ENCODE assay signal across 8 cellular contexts in the genomic region with DNA sequence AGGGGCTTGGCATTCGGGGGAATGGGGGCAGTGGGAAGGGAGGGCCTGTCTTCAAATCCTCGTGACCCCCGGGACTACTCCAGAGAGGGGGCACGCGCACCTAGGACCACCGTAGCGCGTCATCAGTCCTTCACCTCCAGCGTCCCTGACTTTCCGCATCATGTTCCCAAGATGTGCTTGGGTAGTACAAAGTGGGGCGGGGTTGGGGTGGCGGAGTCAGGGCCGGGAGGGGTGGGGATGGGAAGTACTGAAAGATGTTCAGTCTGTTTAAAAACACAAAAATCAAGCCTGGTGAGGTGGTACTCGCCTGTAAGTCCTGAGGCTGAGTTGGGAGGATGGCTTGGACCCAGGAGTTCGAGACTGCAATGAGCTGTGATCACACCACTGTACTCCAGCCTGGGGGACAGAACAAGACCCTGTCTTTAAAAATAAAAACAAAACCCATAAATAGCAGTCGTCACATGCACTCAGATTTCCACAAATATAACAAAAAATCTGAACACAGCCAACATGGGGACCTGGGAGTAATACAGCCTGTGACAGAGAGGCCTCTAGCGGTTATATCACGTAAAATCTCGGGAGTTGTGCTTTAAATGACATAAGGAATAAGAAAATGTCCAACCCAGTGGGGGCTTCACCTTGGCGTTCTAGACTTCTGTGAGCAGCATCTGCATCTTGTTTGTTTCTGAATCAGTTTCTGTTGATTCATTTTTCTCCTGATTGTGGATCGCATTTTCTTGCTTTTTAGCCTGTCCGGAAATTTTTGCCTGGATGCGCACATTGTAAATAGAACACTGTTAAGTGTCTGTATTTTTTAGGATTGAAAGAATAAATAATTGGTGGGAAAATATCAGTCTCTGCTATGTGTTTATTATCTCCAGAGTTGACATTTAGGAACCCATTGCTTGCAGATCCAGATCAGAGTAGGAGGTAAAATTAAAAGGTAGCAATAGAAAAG. TPM values are rescaled to one million over a fixed set of nuclear protein-coding genes. Genes with fewer than 3 reads are reported as not detected.
DNase-seq lines count a peak whose midpoint lies in the region; ATAC-seq, FAIRE-seq and TF ChIP-seq lines count a peak whose summit lies in the region.

No MANE protein-coding gene starts in this region.

- H3K4me1 ChIP-seq in smooth muscle cell (ENCODE audit: low read depth) = peaks cover 11% of the 10 kb centered on the region

- TF ChIP-seq CTCF in bronchial epithelial cell (IDR thresholded peaks at IDR 0.05; ENCODE audit: insufficient read depth, low read length, severe bottlenecking) (peak; percentile 65), smooth muscle cell (IDR thresholded peaks at IDR 0.05; ENCODE audit: borderline replicate concordance, insufficient read depth, poor library complexity, severe bottlenecking) (peak; percentile 54)

- H3K27me3 Mint-ChIP-seq in activated CD8-positive, alpha-beta memory T cell treated with anti-CD3 and anti-CD28 coated beads, Interleukin-2, amount 10 ng/mL, durations not matched to agents 7 days and 5 days = peaks cover 38% of the 10 kb centered on the region

- peaks cover 30% of the 10 kb centered on the region for H3K79me2 ChIP-seq in smooth muscle cell (ENCODE audit: low read depth)

- H2AFZ ChIP-seq in smooth muscle cell (ENCODE audit: low read depth) = peak overlapping the region; percentile 68

- peaks cover 11% of the 10 kb centered on the region for H4K20me1 ChIP-seq in smooth muscle cell (ENCODE audit: low read depth)

- H3K36me3 Mint-ChIP-seq in activated CD8-positive, alpha-beta memory T cell treated with anti-CD3 and anti-CD28 coated beads, Interleukin-2, amount 10 ng/mL, durations not matched to agents 7 days and 5 days = no peaks in the 10 kb centered on the region

- H3K4me1 Mint-ChIP-seq in activated CD8-positive, alpha-beta memory T cell treated with anti-CD3 and anti-CD28 coated beads, Interleukin-2, amount 10 ng/mL, durations not matched to agents 7 days and 5 days = peaks cover 20% of the 10 kb centered on the region

- H3K4me3 ChIP-seq in MG63 = peak overlapping the region; percentile 60
- peak overlapping the region; percentile 63 for H3K4me3 ChIP-seq in bronchial epithelial cell (ENCODE audit: low read depth, low read length)
- H3K4me3 ChIP-seq in smooth muscle cell = peak overlapping the region; percentile 82

- FAIRE-seq in bronchial epithelial cell (lab: Jason Lieb, UNC) = no peak

- peak; percentile 51 for DNase-seq in activated CD8-positive, alpha-beta memory T cell treated with anti-CD3 and anti-CD28 coated beads, Interleukin-2, amount 10 ng/mL, durations not matched to agents 7 days and 5 days
- no peak for DNase-seq in activated CD8-positive, alpha-beta memory T cell treated with anti-CD3 and anti-CD28 coated beads, Interleukin-2, amount 50 U/mL, for 4 hours
- DNase-seq in MG63 (peak; percentile 25), SK-MEL-5 (ENCODE audit: low read depth, low spot score) (peak; percentile 73), bronchial epithelial cell (ENCODE audit: low read depth) (peak; percentile 72), inferior parietal cortex (ENCODE audit: extremely low spot score) (peak; percentile 85), smooth muscle cell (lab: John Stamatoyannopoulos, UW; ENCODE audit: unreplicated experiment) (no peak), activated gamma-delta T cell (lab: John Stamatoyannopoulos, UW) (no peak)

- peak overlapping the region; percentile 45 for H3K4me3 Mint-ChIP-seq in activated CD8-positive, alpha-beta memory T cell treated with anti-CD3 and anti-CD28 coated beads, Interleukin-2, amount 10 ng/mL, durations not matched to agents 7 days and 5 days

- CTCF ChIA-PET in activated CD8-positive, alpha-beta memory T cell treated with anti-CD3 and anti-CD28 coated beads, Interleukin-2, amount 10 ng/mL, durations not matched to agents 7 days and 5 days (lab: Charles Lee) = interaction anchor here (1.0 to 2.4 kb wide), 10 partner anchors 8 to 30 kb away, joined by 3 to 13 read pairs (median 4); no protein-coding TSS in a partner anchor

- 21% methylated on average over 23 of the region's 23 CpGs for WGBS in smooth muscle cell (ENCODE audit: low lambda C conversion rate)

- peak overlapping the region; percentile 87 for H3K27ac ChIP-seq in smooth muscle cell (ENCODE audit: low read depth)

- ATAC-seq in activated CD8-positive, alpha-beta memory T cell treated with anti-CD3 and anti-CD28 coated beads, Interleukin-2, amount 10 ng/mL, durations not matched to agents 7 days and 5 days = no peak

- peaks cover 10% of the 10 kb centered on the region for H3K36me3 ChIP-seq in MG63
- no peaks in the 10 kb centered on the region for H3K36me3 ChIP-seq in bronchial epithelial cell (ENCODE audit: control insufficient read depth, insufficient read depth, low read length)
- no peaks in the 10 kb centered on the region for H3K36me3 ChIP-seq in smooth muscle cell (ENCODE audit: low read depth)

- no peaks in the 10 kb centered on the region for H3K9me3 Mint-ChIP-seq in activated CD8-positive, alpha-beta memory T cell treated with anti-CD3 and anti-CD28 coated beads, Interleukin-2, amount 10 ng/mL, durations not matched to agents 7 days and 5 days (ENCODE audit: low read depth)

- H3F3A ChIP-seq in smooth muscle cell (ENCODE audit: low read depth) = no peaks in the 10 kb centered on the region

- H3K9ac ChIP-seq in smooth muscle cell (ENCODE audit: low read depth) = no peak overlapping the region

- H3K9me3 ChIP-seq in MG63 (no peaks in the 10 kb centered on the region), smooth muscle cell (replicated peaks; ENCODE audit: low read depth) (no peaks in the 10 kb centered on the region)

- H3K27ac Mint-ChIP-seq in activated CD8-positive, alpha-beta memory T cell treated with anti-CD3 and anti-CD28 coated beads, Interleukin-2, amount 10 ng/mL, durations not matched to agents 7 days and 5 days = no peak overlapping the region

- H3K27me3 ChIP-seq in MG63 (no peaks in the 10 kb centered on the region), bronchial epithelial cell (ENCODE audit: control insufficient read depth, insufficient read depth, low read length) (no peaks in the 10 kb centered on the region), smooth muscle cell (ENCODE audit: low read depth) (no peaks in the 10 kb centered on the region)

- in situ Hi-C loops in SK-MEL-5 (cut with HindIII; ENCODE audit: low pct_unique_long_range_greater_than_20kb, low sequenced_read_pairs) = no loop called here

- peak overlapping the region; percentile 86 for H3K4me2 ChIP-seq in smooth muscle cell

RNA-seq across cellular contexts. Expression of gene LRP11, which starts 0.7 kb away (rescaled TPM):
- total RNA-seq in activated CD8-positive, alpha-beta memory T cell treated with anti-CD3 and anti-CD28 coated beads, Interleukin-2, amount 10 ng/mL, durations not matched to agents 7 days and 5 days = 1 to 10 TPM; 2.9 to 3.1 TPM
- 40.1 and 48.0 TPM in 2 replicates for total RNA-seq in MG63 (2014; rRNA removed; shearing (Covaris generic); ENCODE audit: low replicate concordance)
- total RNA-seq in SK-MEL-5 (2014; rRNA removed; shearing (Covaris generic)) = 25.5 and 27.3 TPM in 2 replicates
- 29.9 and 36.8 TPM in 2 replicates for polyA plus RNA-seq in SK-MEL-5 (2015; cell fraction: cytosol; rRNA removed)
- polyA plus RNA-seq in SK-MEL-5 (2015; cell fraction: nucleus; rRNA removed) = 13.4 and 18.6 TPM in 2 replicates
- total RNA-seq in bronchial epithelial cell = 108 and 129 TPM in 2 replicates
- 69.5 and 85.5 TPM in 2 replicates for total RNA-seq in smooth muscle cell
- 62.0 and 75.3 TPM in 2 replicates for polyA plus RNA-seq in smooth muscle cell

RNA-seq across cellular contexts. Expression of gene RAET1E, which starts 33.1 kb away (rescaled TPM):
- not detected for total RNA-seq in activated CD8-positive, alpha-beta memory T cell treated with anti-CD3 and anti-CD28 coated beads, Interleukin-2, amount 10 ng/mL, durations not matched to agents 7 days and 5 days
- total RNA-seq in MG63 (2014; rRNA removed; shearing (Covaris generic); ENCODE audit: low replicate concordance) = 2.8 and 5.7 TPM in 2 replicates
- total RNA-seq in SK-MEL-5 (2014; rRNA removed; shearing (Covaris generic)) = not detected in 2 replicates
- polyA plus RNA-seq in SK-MEL-5 (2015; cell fraction: cytosol; rRNA removed) = not detected in 2 replicates
- polyA plus RNA-seq in SK-MEL-5 (2015; cell fraction: nucleus; rRNA removed) = not detected in 2 replicates
- total RNA-seq in bronchial epithelial cell (19.0 and 35.1 TPM in 2 replicates), smooth muscle cell (not detected in 2 replicates)
- polyA plus RNA-seq in smooth muscle cell = not detected in 2 replicates

RNA-seq across cellular contexts. Expression of gene RAET1G, which starts 58.1 kb away (rescaled TPM):
- not detected for total RNA-seq in activated CD8-positive, alpha-beta memory T cell treated with anti-CD3 and anti-CD28 coated beads, Interleukin-2, amount 10 ng/mL, durations not matched to agents 7 days and 5 days
- total RNA-seq in MG63 (2014; rRNA removed; shearing (Covaris generic); ENCODE audit: low replicate concordance) = 3.2 TPM in 1 of 2 replicates, not detected in the other
- total RNA-seq in SK-MEL-5 (2014; rRNA removed; shearing (Covaris generic)) = not detected in 2 replicates
- polyA plus RNA-seq in SK-MEL-5 (2015; cell fraction: cytosol; rRNA removed) = not detected in 2 replicates
- polyA plus RNA-seq in SK-MEL-5 (2015; cell fraction: nucleus; rRNA removed) = not detected in 2 replicates
- total RNA-seq in bronchial epithelial cell = 26.6 and 45.0 TPM in 2 replicates
- total RNA-seq in smooth muscle cell = 0.31 and 2.4 TPM in 2 replicates
- 0.84 and 1.7 TPM in 2 replicates for polyA plus RNA-seq in smooth muscle cell

Comparison
In these comparisons a context has a peak if more than half of its experiments do, and no peak if none do; other contexts are left out.
1. DNase-seq: peak in activated CD8-positive, alpha-beta memory T cell treated with anti-CD3 and anti-CD28 coated beads, Interleukin-2, amount 10 ng/mL, durations not matched to agents 7 days and 5 days (single experiment), MG63 (single experiment), SK-MEL-5 (single experiment), bronchial epithelial cell (single experiment) and inferior parietal cortex (single experiment); none in activated CD8-positive, alpha-beta memory T cell treated with anti-CD3 and anti-CD28 coated beads, Interleukin-2, amount 50 U/mL, for 4 hours (single experiment), smooth muscle cell (single experiment) and activated gamma-delta T cell (single experiment).
2. Peak in every context shown above with its lines, with median percentiles within 50 percentile points of each other: H3K4me3 ChIP-seq.